ENCODE assay signal across 8 cellular contexts in the genomic region with DNA sequence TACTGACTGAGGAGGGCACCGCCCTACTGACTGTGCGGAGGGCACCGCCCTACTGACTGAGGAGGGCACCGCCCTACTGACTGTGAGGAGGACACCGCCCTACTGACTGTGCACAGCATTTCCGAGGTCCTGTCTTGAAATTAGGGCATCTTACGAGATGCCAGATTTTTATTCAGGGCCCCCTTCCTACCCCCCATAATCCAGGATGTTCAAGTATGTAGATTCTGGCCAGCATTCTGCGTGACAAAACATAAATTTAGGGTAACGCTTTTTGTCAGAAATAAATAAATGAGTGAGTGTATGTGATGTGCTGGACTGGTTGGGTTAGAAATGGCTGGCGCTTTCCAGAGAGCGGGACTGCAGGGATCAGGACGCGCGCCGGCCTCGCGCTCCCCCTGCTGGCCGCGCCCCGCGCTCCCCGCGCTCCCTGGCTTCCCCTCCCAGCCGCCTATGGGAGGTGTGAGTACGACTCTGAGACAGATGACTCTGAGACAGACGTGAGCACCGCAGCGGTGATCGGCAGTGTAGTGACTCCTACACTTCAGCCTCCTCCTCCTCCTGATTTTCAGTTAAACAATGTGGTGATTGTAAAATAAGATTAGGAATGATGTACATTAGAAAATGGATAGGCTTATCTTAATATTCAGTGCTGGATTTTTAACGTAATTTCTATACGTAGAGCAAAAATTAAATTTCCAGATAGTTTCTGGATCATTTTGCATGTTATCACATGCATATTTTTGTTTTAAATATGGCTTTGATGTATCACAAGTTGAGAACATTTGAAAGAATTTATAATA.
DNase-seq lines count a peak whose midpoint lies in the region; TF ChIP-seq lines count a peak whose summit lies in the region.

No MANE protein-coding gene starts in this region.

- no peaks in the 10 kb centered on the region for H3K27me3 Mint-ChIP-seq in activated naive CD8-positive, alpha-beta T cell treated with anti-CD3 and anti-CD28 coated beads for 36 hours

- no peaks in the 10 kb centered on the region for H3K9me3 Mint-ChIP-seq in activated naive CD8-positive, alpha-beta T cell treated with anti-CD3 and anti-CD28 coated beads for 36 hours

- H3K27me3 ChIP-seq in MM.1S (replicated peaks; ENCODE audit: insufficient read depth, low read length): no peaks in the 10 kb centered on the region
- no peaks in the 10 kb centered on the region for H3K27me3 ChIP-seq in cardiac muscle cell
- no peaks in the 10 kb centered on the region for H3K27me3 ChIP-seq in SJCRH30

- POLR2A ChIA-PET in GM10248 (lab: Yijun Ruan, JAX): no interaction called here

- H3K9ac ChIP-seq in MM.1S (ENCODE audit: low read length): no peak overlapping the region

- H3K27ac ChIP-seq in MM.1S (ENCODE audit: low read length): no peak overlapping the region
- H3K27ac ChIP-seq in cardiac muscle cell: no peak overlapping the region
- no peak overlapping the region for H3K27ac ChIP-seq in SJCRH30

- H3K36me3 ChIP-seq in MM.1S (replicated peaks; ENCODE audit: insufficient read depth, low read length): no peaks in the 10 kb centered on the region
- H3K36me3 ChIP-seq in cardiac muscle cell: no peaks in the 10 kb centered on the region
- H3K36me3 ChIP-seq in SJCRH30: no peaks in the 10 kb centered on the region

- TF ChIP-seq CTCF in GM10248 (IDR thresholded peaks at IDR 0.05; ENCODE audit: control extremely low read depth, extremely low read depth, low read depth, missing control alignments) (peak; percentile 94), MM.1S (IDR thresholded peaks at IDR 0.05; ENCODE audit: low read length) (peak; percentile 96), cardiac muscle cell (IDR thresholded peaks at IDR 0.05; ENCODE audit: low read depth, low read length) (peak; percentile 100)

- peak overlapping the region; percentile 11; the same call in 1 of the 2 replicates for H3K4me2 ChIP-seq in MM.1S (ENCODE audit: low read depth, low read length)

- peak; percentile 85 for DNase-seq in GM10248 (ENCODE audit: extremely low spot score)
- peak; percentile 74 for DNase-seq in HCEC 1CT
- peak; percentile 55 for DNase-seq in MM.1S
- DNase-seq in SW480 (ENCODE audit: low spot score): peak; percentile 79
- peak; percentile 80 for DNase-seq in activated naive CD8-positive, alpha-beta T cell treated with anti-CD3 and anti-CD28 coated beads for 36 hours
- peak; percentile 76 to 83 for DNase-seq in cardiac muscle cell (ENCODE audit: low read depth in 1 of 2, low spot score in 1 of 2)
- DNase-seq in renal cortical epithelial cell (ENCODE audit: low read depth): peak; percentile 50
- no peak for DNase-seq in SJCRH30

- no peaks in the 10 kb centered on the region for H3F3A ChIP-seq in MM.1S (ENCODE audit: insufficient read depth, low read length)

- H2AFZ ChIP-seq in MM.1S (ENCODE audit: low read length): no peak overlapping the region

- no peaks in the 10 kb centered on the region for H4K20me1 ChIP-seq in MM.1S (ENCODE audit: insufficient read depth, low read length)

- CTCF ChIA-PET in GM10248 (lab: Yijun Ruan, JAX): no interaction called here

- H3K4me3 Mint-ChIP-seq in activated naive CD8-positive, alpha-beta T cell treated with anti-CD3 and anti-CD28 coated beads for 36 hours: peak overlapping the region; percentile 58

- H3K4me1 Mint-ChIP-seq in activated naive CD8-positive, alpha-beta T cell treated with anti-CD3 and anti-CD28 coated beads for 36 hours: peaks cover 17% of the 10 kb centered on the region

- H3K4me3 ChIP-seq in MM.1S (ENCODE audit: low read length) (no peak overlapping the region), cardiac muscle cell (no peak overlapping the region), SJCRH30 (no peak overlapping the region)

- no peaks in the 10 kb centered on the region for H3K79me2 ChIP-seq in MM.1S (ENCODE audit: low read length)

- H3K36me3 Mint-ChIP-seq in activated naive CD8-positive, alpha-beta T cell treated with anti-CD3 and anti-CD28 coated beads for 36 hours: no peaks in the 10 kb centered on the region

- no peaks in the 10 kb centered on the region for H3K9me2 ChIP-seq in MM.1S (replicated peaks; ENCODE audit: insufficient read depth, low read length)

- no peak overlapping the region for H3K27ac Mint-ChIP-seq in activated naive CD8-positive, alpha-beta T cell treated with anti-CD3 and anti-CD28 coated beads for 36 hours

- no peaks in the 10 kb centered on the region for H3K4me1 ChIP-seq in MM.1S (ENCODE audit: low read length)
- no peaks in the 10 kb centered on the region for H3K4me1 ChIP-seq in cardiac muscle cell (ENCODE audit: low read depth)
- no peaks in the 10 kb centered on the region for H3K4me1 ChIP-seq in SJCRH30

- H3K9me3 ChIP-seq in MM.1S (replicated peaks; ENCODE audit: insufficient read depth, low read length): no peaks in the 10 kb centered on the region
- H3K9me3 ChIP-seq in cardiac muscle cell (ENCODE audit: low read depth): no peaks in the 10 kb centered on the region
- H3K9me3 ChIP-seq in SJCRH30 (replicated peaks): no peaks in the 10 kb centered on the region

Comparison
In these comparisons a context has a peak if more than half of its experiments do, and no peak if none do; other contexts are left out.
1. DNase-seq: peak in GM10248 (single experiment), HCEC 1CT (single experiment), MM.1S (single experiment), SW480 (single experiment), activated naive CD8-positive, alpha-beta T cell treated with anti-CD3 and anti-CD28 coated beads for 36 hours (single experiment), cardiac muscle cell (2 of 2) and renal cortical epithelial cell (single experiment); none in SJCRH30 (0 of 2).
2. Peak in every context shown above with its lines, with median percentiles within 50 percentile points of each other: CTCF ChIP-seq.